Comparison of ENCODE assay signal across 18 cellular contexts in genomic region chr16:7344806-7345416, GRCh38. TPM values are rescaled to one million over a fixed set of nuclear protein-coding genes. Genes with fewer than 3 reads are reported as not detected.
"Had no signal": no experiment of that assay in that cellular context is flagged by ENCODE, and none has a peak within 500 bp of the region (broad histone marks: within the 10 kb centered on the region; RNA-seq: fewer than 3 reads in every experiment).

No MANE protein-coding gene starts in this region.

- H3K27me3 ChIP-seq: ascending aorta, hepatocyte, left lung, thyroid gland had no signal

- H3K9me3 Mint-ChIP-seq: nephron had no signal

- DNase-seq: activated CD4-positive, alpha-beta T cell treated with anti-CD3 and anti-CD28 coated beads, Interleukin-2, amount 50 U/mL, for 48 hours; activated CD8-positive, alpha-beta memory T cell treated with anti-CD3 and anti-CD28 coated beads, Interleukin-2, amount 10 ng/mL, durations not matched to agents 7 days and 5 days; activated naive CD4-positive, alpha-beta T cell treated with anti-CD3 and anti-CD28 coated beads, Interleukin-2, amount 10 ng/mL, durations not matched to agents 7 days and 5 days; activated T-cell treated with anti-CD3 and anti-CD28 coated beads, Interleukin-2, amount 50 U/mL, for 1 hour; erythroblast; left lung; mesendoderm; T-cell; thyroid gland had no signal

- H3K27ac ChIP-seq: ascending aorta, dorsolateral prefrontal cortex, gastroesophageal sphincter, hepatocyte, left lung, thyroid gland had no signal

- H3K27ac Mint-ChIP-seq: activated CD8-positive, alpha-beta memory T cell treated with anti-CD3 and anti-CD28 coated beads, Interleukin-2, amount 10 ng/mL, durations not matched to agents 7 days and 5 days; activated naive CD4-positive, alpha-beta T cell treated with anti-CD3 and anti-CD28 coated beads, Interleukin-2, amount 10 ng/mL, durations not matched to agents 7 days and 5 days; activated T-helper 2 cell treated with anti-CD3 and anti-CD28 coated beads, Interferon-gamma antibody, Interleukin-2, Interleukin-4, amounts not matched to agents 10 μg/mL and 5 μg/mL and 100 μg/mL, durations not matched to agents 14 hours and 24 hours and 36 hours; stimulated activated memory B cell treated with anti-CD40 and anti-IgM and Interleukin-4, amounts not matched to agents 10 μg/mL and 1 μg/mL and 100 μg/mL, for 72 hours; T-cell had no signal

- H3K4me3 ChIP-seq: ascending aorta, dorsolateral prefrontal cortex, gastroesophageal sphincter, hepatocyte, left lung, thyroid gland had no signal

- H3K4me1 Mint-ChIP-seq: activated CD8-positive, alpha-beta memory T cell treated with anti-CD3 and anti-CD28 coated beads, Interleukin-2, amount 10 ng/mL, durations not matched to agents 7 days and 5 days; activated naive CD4-positive, alpha-beta T cell treated with anti-CD3 and anti-CD28 coated beads, Interleukin-2, amount 10 ng/mL, durations not matched to agents 7 days and 5 days; stimulated activated memory B cell treated with anti-CD40 and anti-IgM and Interleukin-4, amounts not matched to agents 10 μg/mL and 1 μg/mL and 100 μg/mL, for 72 hours; T-cell had no signal

- H3K36me3 Mint-ChIP-seq: activated CD8-positive, alpha-beta memory T cell treated with anti-CD3 and anti-CD28 coated beads, Interleukin-2, amount 10 ng/mL, durations not matched to agents 7 days and 5 days; activated naive CD4-positive, alpha-beta T cell treated with anti-CD3 and anti-CD28 coated beads, Interleukin-2, amount 10 ng/mL, durations not matched to agents 7 days and 5 days; stimulated activated memory B cell treated with anti-CD40 and anti-IgM and Interleukin-4, amounts not matched to agents 10 μg/mL and 1 μg/mL and 100 μg/mL, for 72 hours; T-cell had no signal

- H3K27me3 Mint-ChIP-seq: activated CD8-positive, alpha-beta memory T cell treated with anti-CD3 and anti-CD28 coated beads, Interleukin-2, amount 10 ng/mL, durations not matched to agents 7 days and 5 days; activated naive CD4-positive, alpha-beta T cell treated with anti-CD3 and anti-CD28 coated beads, Interleukin-2, amount 10 ng/mL, durations not matched to agents 7 days and 5 days; stimulated activated memory B cell treated with anti-CD40 and anti-IgM and Interleukin-4, amounts not matched to agents 10 μg/mL and 1 μg/mL and 100 μg/mL, for 72 hours; T-cell had no signal

- H3K9me3 ChIP-seq: ascending aorta, gastroesophageal sphincter, left lung, thyroid gland had no signal

- ATAC-seq: activated CD8-positive, alpha-beta memory T cell treated with anti-CD3 and anti-CD28 coated beads, Interleukin-2, amount 10 ng/mL, durations not matched to agents 7 days and 5 days; gastroesophageal sphincter; left lung; stimulated activated memory B cell treated with anti-CD40 and anti-IgM and Interleukin-4, amounts not matched to agents 10 μg/mL and 1 μg/mL and 100 μg/mL, for 72 hours; T-cell had no signal

- H3K4me1 ChIP-seq: ascending aorta, gastroesophageal sphincter, left lung, thyroid gland had no signal

- H3K4me3 Mint-ChIP-seq: activated CD8-positive, alpha-beta memory T cell treated with anti-CD3 and anti-CD28 coated beads, Interleukin-2, amount 10 ng/mL, durations not matched to agents 7 days and 5 days; activated naive CD4-positive, alpha-beta T cell treated with anti-CD3 and anti-CD28 coated beads, Interleukin-2, amount 10 ng/mL, durations not matched to agents 7 days and 5 days; stimulated activated memory B cell treated with anti-CD40 and anti-IgM and Interleukin-4, amounts not matched to agents 10 μg/mL and 1 μg/mL and 100 μg/mL, for 72 hours; T-cell had no signal

RNA-seq across cellular contexts. Expression of gene RBFOX1, which starts 12.3 kb away (rescaled TPM):
- total RNA-seq: activated CD8-positive, alpha-beta memory T cell treated with anti-CD3 and anti-CD28 coated beads, Interleukin-2, amount 10 ng/mL, durations not matched to agents 7 days and 5 days; activated T-helper 2 cell treated with anti-CD3 and anti-CD28 coated beads, Interferon-gamma antibody, Interleukin-2, Interleukin-4, amounts not matched to agents 10 μg/mL and 5 μg/mL and 100 μg/mL, durations not matched to agents 14 hours and 24 hours and 36 hours; ascending aorta; left lung; osteocyte; T-cell had no signal
- polyA plus RNA-seq: keratinocyte had no signal
